1 cellular context compared by ENCODE assay signal in the genomic region with DNA sequence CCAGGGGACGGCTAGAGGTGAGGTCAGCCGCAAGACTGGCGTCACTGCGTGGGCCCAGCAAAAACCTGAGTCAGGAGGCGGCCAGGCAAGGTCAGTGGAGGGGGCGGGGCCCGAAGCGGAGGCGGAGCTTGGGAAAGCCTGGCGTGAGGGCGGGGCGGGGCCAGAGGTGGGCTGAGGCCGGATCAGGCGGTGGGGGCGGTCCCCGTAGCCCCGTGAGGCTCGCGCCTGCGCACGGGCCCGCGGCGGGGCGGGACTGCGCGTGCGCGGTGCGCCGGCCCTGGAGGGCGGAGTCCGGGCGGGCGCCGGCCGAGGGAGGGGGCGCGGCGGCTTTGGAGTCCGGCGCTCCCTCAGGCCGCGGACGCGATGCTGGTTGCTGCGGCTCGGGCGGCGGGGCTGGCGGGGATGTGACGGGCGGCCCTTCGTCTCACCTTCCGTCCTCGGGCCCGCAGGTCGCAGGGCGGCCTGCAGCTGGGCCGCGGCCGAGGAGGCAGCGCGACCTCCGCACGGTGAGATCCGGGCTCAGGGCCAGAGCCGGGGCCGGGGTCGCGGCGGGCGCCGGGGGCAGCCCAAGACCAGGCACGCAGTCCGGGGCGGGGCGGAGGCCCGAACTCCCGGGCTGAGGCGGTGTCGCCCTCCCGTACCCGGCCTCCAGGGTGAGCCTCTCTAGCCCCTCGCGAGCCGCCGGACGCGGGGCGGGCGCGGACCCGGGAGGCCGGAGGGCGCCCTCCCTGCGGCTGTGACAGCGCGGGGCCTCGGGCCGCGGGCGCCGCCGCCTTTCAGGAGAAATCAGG.
TF ChIP-seq lines count a peak whose summit lies in the region.

Gene CCSER2 (plus strand): TSS at position 287 of the 791 bp plus-strand sequence. CDS start 42,464 bp downstream, outside the sequence.

TF ChIP-seq in SK-N-SH, 30 proteins besides CTCF, POLR2A, EP300 and RAD21 (continued from another document):
- TF ChIP-seq, protein P1, sequence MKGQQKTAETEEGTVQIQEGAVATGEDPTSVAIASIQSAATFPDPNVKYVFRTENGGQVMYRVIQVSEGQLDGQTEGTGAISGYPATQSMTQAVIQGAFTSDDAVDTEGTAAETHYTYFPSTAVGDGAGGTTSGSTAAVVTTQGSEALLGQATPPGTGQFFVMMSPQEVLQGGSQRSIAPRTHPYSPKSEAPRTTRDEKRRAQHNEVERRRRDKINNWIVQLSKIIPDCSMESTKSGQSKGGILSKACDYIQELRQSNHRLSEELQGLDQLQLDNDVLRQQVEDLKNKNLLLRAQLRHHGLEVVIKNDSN (IDR thresholded peaks at IDR 0.05; ENCODE audit: borderline replicate concordance, low read depth), result no peak
- peak; percentile 92 for TF ChIP-seq NRF1 (IDR thresholded peaks at IDR 0.05; ENCODE audit: low read depth, low read length)
- TF ChIP-seq SIN3A (IDR thresholded peaks at IDR 0.05; ENCODE audit: borderline replicate concordance, low read depth, low read length), result no peak
TF ChIP-seq in SK-N-SH: peak in this region for 4.
